In genomic region chr1:151988405-151988851, GRCh38 we compare ENCODE assay signal across 1 cellular context.
TF ChIP-seq lines count a peak whose summit lies in the region.

No MANE protein-coding gene starts in this region.

TF ChIP-seq in HEK293, 187 proteins besides CTCF, POLR2A, EP300 and RAD21 (continued from another document and continues in another):
- TF ChIP-seq ZBTB11 (tag by site-specific recombination; conservative IDR thresholded peaks at IDR 0.05; ENCODE audit: low read depth) (no peak), KLF1 (tag by site-specific recombination; IDR thresholded peaks at IDR 0.05) (peak; percentile 87), PBX3 (CRISPR knock-in tag; IDR thresholded peaks at IDR 0.05) (no peak), HIC1 (tag by site-specific recombination; IDR thresholded peaks at IDR 0.05) (peak; percentile 93), ZNF518A (tag by site-specific recombination; conservative IDR thresholded peaks at IDR 0.05; ENCODE audit: low read depth) (peak; percentile 59), PRDM4 (tag by site-specific recombination; IDR thresholded peaks at IDR 0.05) (peak; percentile 58), GLIS1 (tag by site-specific recombination; IDR thresholded peaks at IDR 0.05) (peak; percentile 35; the same call in 1 of the 2 replicates), ZEB2 (tag by site-specific recombination; IDR thresholded peaks at IDR 0.05) (peak; percentile 95), KLF8 (tag by site-specific recombination; IDR thresholded peaks at IDR 0.05) (peak; percentile 96), ZNF16 (tag by site-specific recombination; IDR thresholded peaks at IDR 0.05; ENCODE audit: low read depth) (no peak), ZFP69B (tag by site-specific recombination; IDR thresholded peaks at IDR 0.05) (peak; percentile 75; the same call in 1 of the 2 replicates), KLF9 (tag by site-specific recombination; IDR thresholded peaks at IDR 0.05; ENCODE audit: low read depth) (peak; percentile 89), ZNF791 (tag by site-specific recombination; IDR thresholded peaks at IDR 0.05) (no peak), ZSCAN16 (tag by site-specific recombination; IDR thresholded peaks at IDR 0.05) (peak; percentile 61; the same call in 1 of the 2 replicates), ZNF521 (tag by site-specific recombination; IDR thresholded peaks at IDR 0.05) (no peak), ZNF449 (tag by site-specific recombination; IDR thresholded peaks at IDR 0.05) (no peak), HOXD13 (CRISPR knock-in tag; IDR thresholded peaks at IDR 0.05; ENCODE audit: borderline replicate concordance) (peak; percentile 76; the same call in 1 of the 2 replicates), GFI1B (tag by site-specific recombination; IDR thresholded peaks at IDR 0.05) (peak; percentile 97), ZNF677 (tag by site-specific recombination; IDR thresholded peaks at IDR 0.05) (no peak), ZNF366 (tag by site-specific recombination; conservative IDR thresholded peaks at IDR 0.05) (peak; percentile 93), ZNF426 (tag by site-specific recombination; IDR thresholded peaks at IDR 0.05) (no peak), ZNF776 (tag by site-specific recombination; IDR thresholded peaks at IDR 0.05; ENCODE audit: borderline replicate concordance) (no peak), BCL11B (tag by site-specific recombination; IDR thresholded peaks at IDR 0.05; ENCODE audit: low read depth) (peak; percentile 62; the same call in 1 of the 2 replicates), TSHZ1 (tag by site-specific recombination; IDR thresholded peaks at IDR 0.05; ENCODE audit: borderline replicate concordance) (peak; percentile 92), ZNF133 (tag by site-specific recombination; IDR thresholded peaks at IDR 0.05) (no peak), ATF2 (tag by site-specific recombination; IDR thresholded peaks at IDR 0.05; ENCODE audit: low read depth) (no peak), ZNF843 (tag by site-specific recombination; IDR thresholded peaks at IDR 0.05) (peak; percentile 94), PATZ1 (tag by site-specific recombination; IDR thresholded peaks at IDR 0.05) (peak; percentile 52; the same call in 1 of the 2 replicates)
